ENCODE assay signal across 8 cellular contexts in genomic region chr1:28927442-28928305, GRCh38. TPM values are rescaled to one million over a fixed set of nuclear protein-coding genes. Genes with fewer than 3 reads are reported as not detected.
DNase-seq lines count a peak whose midpoint lies in the region; ATAC-seq and TF ChIP-seq lines count a peak whose summit lies in the region.

No MANE protein-coding gene starts in this region.

- H3K56ac ChIP-seq in mesendoderm (ENCODE audit: low read length): peak overlapping the region; percentile 8

- no peak for TF ChIP-seq CTCF in foreskin keratinocyte (conservative IDR thresholded peaks at IDR 0.05)

- peaks cover 8% of the 10 kb centered on the region for H3K4me1 ChIP-seq in mesendoderm (ENCODE audit: control insufficient read depth, low read depth, low read length)
- no peaks in the 10 kb centered on the region for H3K4me1 ChIP-seq in foreskin keratinocyte

- DNase-seq in DMS153 treated with DMSO at 0.1 percent for 48 hours (lab: John Stamatoyannopoulos, UW; ENCODE audit: unreplicated experiment): peak; percentile 84
- DNase-seq in KBM-7: peak; percentile 71
- no peak for DNase-seq in activated naive CD4-positive, alpha-beta T cell treated with anti-CD3 and anti-CD28 coated beads, Interleukin-2, amount 50 U/mL, for 72 hours (ENCODE audit: low spot score in 2 of 2)
- DNase-seq in mesendoderm: peak; percentile 35
- no peak for DNase-seq in foreskin keratinocyte

- no peak overlapping the region for H3K9ac ChIP-seq in mesendoderm (ENCODE audit: low read length)

- H3K36me3 ChIP-seq in mesendoderm (ENCODE audit: control insufficient read depth, insufficient read depth, low read length): no peaks in the 10 kb centered on the region

- H4K5ac ChIP-seq in mesendoderm (ENCODE audit: low read length): no peak overlapping the region

- peak overlapping the region; percentile 45 for H2BK120ac ChIP-seq in mesendoderm (ENCODE audit: low read depth, low read length)

- H3K18ac ChIP-seq in mesendoderm (ENCODE audit: low read length): peak overlapping the region; percentile 60

- in situ Hi-C loops in KBM-7 (cut with MboI; ENCODE audit: low pct_unique_long_range_greater_than_20kb, low sequenced_read_pairs): no loop called here

- H3K79me1 ChIP-seq in mesendoderm (ENCODE audit: low read length): peaks cover 1% of the 10 kb centered on the region

- H3K27me3 ChIP-seq in mesendoderm (ENCODE audit: insufficient read depth, low read length, poor library complexity) (no peaks in the 10 kb centered on the region), foreskin keratinocyte (no peaks in the 10 kb centered on the region)

- H2BK15ac ChIP-seq in mesendoderm (replicated peaks; ENCODE audit: low read depth): no peak overlapping the region

- no peak overlapping the region for H2BK5ac ChIP-seq in mesendoderm (ENCODE audit: low read length)

- no peak overlapping the region for H2AK5ac ChIP-seq in mesendoderm (ENCODE audit: low read length)

- H3K4me2 ChIP-seq in mesendoderm (ENCODE audit: low read length): no peak overlapping the region

- no peak overlapping the region for H3K4me3 ChIP-seq in mesendoderm (ENCODE audit: low read length)

- H3K9me3 Mint-ChIP-seq in activated naive CD4-positive, alpha-beta T cell treated with anti-CD3 and anti-CD28 coated beads, Interleukin-2, amount 50 U/mL, for 72 hours: no peaks in the 10 kb centered on the region

- peak overlapping the region; percentile 36 for H3K27ac ChIP-seq in mesendoderm (ENCODE audit: low read depth, low read length)
- no peak overlapping the region for H3K27ac ChIP-seq in foreskin keratinocyte

- peak overlapping the region; percentile 85 to 92 for H3K27ac Mint-ChIP-seq in activated naive CD4-positive, alpha-beta T cell treated with anti-CD3 and anti-CD28 coated beads, Interleukin-2, amount 50 U/mL, for 72 hours

- H3K4ac ChIP-seq in mesendoderm (ENCODE audit: low read depth, low read length): peak overlapping the region; percentile 12

- peaks cover 0 to 5% of the 10 kb centered on the region in 2 donors for H3K36me3 Mint-ChIP-seq in activated naive CD4-positive, alpha-beta T cell treated with anti-CD3 and anti-CD28 coated beads, Interleukin-2, amount 50 U/mL, for 72 hours

- WGBS in mesendoderm (ENCODE audit: extremely low coverage, insufficient coverage, low lambda C conversion rate): no CpG with 5 or more reads among the region's 2 CpGs

- H3K23ac ChIP-seq in mesendoderm (ENCODE audit: low read length): no peak overlapping the region

- no peaks in the 10 kb centered on the region for H3K79me2 ChIP-seq in mesendoderm (ENCODE audit: control insufficient read depth, insufficient read depth, low read length)

- peak in 1 of 2 donors; percentile 27 for ATAC-seq in activated naive CD4-positive, alpha-beta T cell treated with anti-CD3 and anti-CD28 coated beads, Interleukin-2, amount 50 U/mL, for 72 hours
- no peak for ATAC-seq in foreskin keratinocyte
- ATAC-seq in HG03432 (IDR thresholded peaks at IDR 0.05; ENCODE audit: unreplicated experiment): no peak
- no peak for ATAC-seq in GM19463 (IDR thresholded peaks at IDR 0.05; ENCODE audit: unreplicated experiment)
- ATAC-seq in GM18909 (IDR thresholded peaks at IDR 0.05; ENCODE audit: poor library complexity, unreplicated experiment): no peak

- H4K8ac ChIP-seq in mesendoderm (ENCODE audit: low read depth, low read length): no peak overlapping the region

RNA-seq across cellular contexts. Expression of gene EPB41, which starts 13.3 kb away (rescaled TPM):
- total RNA-seq in activated naive CD4-positive, alpha-beta T cell treated with anti-CD3 and anti-CD28 coated beads, Interleukin-2, amount 50 U/mL, for 72 hours: 10 to 100 TPM; 60.5 to 83.4 TPM
- polyA plus RNA-seq in mesendoderm (2013, experiment 1 of 2): 40.0 TPM
- 41.4 TPM for polyA plus RNA-seq in mesendoderm (2013, experiment 2 of 2)
- total RNA-seq in foreskin keratinocyte: 16.1 and 16.8 TPM in 2 replicates
- 3.3 and 3.7 TPM in 2 replicates for polyA plus RNA-seq in foreskin keratinocyte

Comparison
In these comparisons a context has a peak if more than half of its experiments do, and no peak if none do; other contexts are left out.
1. DNase-seq: peak in DMS153 treated with DMSO at 0.1 percent for 48 hours (single experiment), KBM-7 (single experiment) and mesendoderm (single experiment); none in activated naive CD4-positive, alpha-beta T cell treated with anti-CD3 and anti-CD28 coated beads, Interleukin-2, amount 50 U/mL, for 72 hours (0 of 2) and foreskin keratinocyte (0 of 2).